In genomic region chr14:81826080-81826479, GRCh38 we compare ENCODE assay signal across 27 cellular contexts.
"Had no signal": no experiment of that assay in that cellular context is flagged by ENCODE, and none has a peak within 500 bp of the region (broad histone marks: within the 10 kb centered on the region; RNA-seq: fewer than 3 reads in every experiment).

No MANE protein-coding gene starts in this region.

- H3K27me3 Mint-ChIP-seq: activated B cell treated with CpG ODN at 0.5 μM for 24 hours; activated CD4-positive, alpha-beta T cell treated with anti-CD3 and anti-CD28 coated beads for 36 hours; activated T-cell treated with anti-CD3 and anti-CD28 coated beads, Interleukin-2, amount 50 U/mL, for 24 hours; activated T-helper 17 cell treated with anti-CD3 and anti-CD28 coated beads, Interleukin-2, amount 50 U/mL, for 72 hours; central memory CD8-positive, alpha-beta T cell; natural killer cell treated with Interleukin-12 subunit alpha and Interleukin-12 subunit beta and Interleukin-15 and Interleukin-18, amount 100 ng/mL, for 72 hours; stimulated activated memory B cell treated with anti-CD40 and anti-IgM and Interleukin-4, amounts not matched to agents 10 μg/mL and 1 μg/mL and 100 μg/mL, for 72 hours had no signal

- ATAC-seq: activated CD4-positive, alpha-beta T cell treated with anti-CD3 and anti-CD28 coated beads for 36 hours; activated naive CD4-positive, alpha-beta T cell treated with anti-CD3 and anti-CD28 coated beads, Interleukin-2, amount 50 U/mL, for 72 hours; activated T-helper 17 cell treated with anti-CD3 and anti-CD28 coated beads, Interleukin-2, amount 50 U/mL, for 72 hours; esophagus mucosa; natural killer cell treated with Interleukin-12 subunit alpha and Interleukin-12 subunit beta and Interleukin-15 and Interleukin-18, amount 100 ng/mL, for 72 hours; sciatic nerve; stimulated activated memory B cell treated with anti-CD40 and anti-IgM and Interleukin-4, amounts not matched to agents 10 μg/mL and 1 μg/mL and 100 μg/mL, for 72 hours had no signal

- H3K4me3 Mint-ChIP-seq: activated B cell treated with CpG ODN at 0.5 μM for 24 hours; activated CD4-positive, alpha-beta T cell treated with anti-CD3 and anti-CD28 coated beads for 36 hours; activated T-cell treated with anti-CD3 and anti-CD28 coated beads, Interleukin-2, amount 50 U/mL, for 24 hours; activated T-helper 17 cell treated with anti-CD3 and anti-CD28 coated beads, Interleukin-2, amount 50 U/mL, for 72 hours; central memory CD8-positive, alpha-beta T cell; natural killer cell treated with Interleukin-12 subunit alpha and Interleukin-12 subunit beta and Interleukin-15 and Interleukin-18, amount 100 ng/mL, for 72 hours; stimulated activated memory B cell treated with anti-CD40 and anti-IgM and Interleukin-4, amounts not matched to agents 10 μg/mL and 1 μg/mL and 100 μg/mL, for 72 hours; T-helper 2 cell treated with Interferon-gamma antibody and Interleukin-4, amounts not matched to agents 5 μg/mL and 100 μg/mL, for 36 hours had no signal

- H3K4me1 Mint-ChIP-seq: activated B cell treated with CpG ODN at 0.5 μM for 24 hours; activated CD4-positive, alpha-beta T cell treated with anti-CD3 and anti-CD28 coated beads for 36 hours; activated T-helper 17 cell treated with anti-CD3 and anti-CD28 coated beads, Interleukin-2, amount 50 U/mL, for 72 hours; central memory CD8-positive, alpha-beta T cell; stimulated activated memory B cell treated with anti-CD40 and anti-IgM and Interleukin-4, amounts not matched to agents 10 μg/mL and 1 μg/mL and 100 μg/mL, for 72 hours had no signal

- H3K36me3 Mint-ChIP-seq: natural killer cell treated with Interleukin-12 subunit alpha and Interleukin-12 subunit beta and Interleukin-15 and Interleukin-18, amount 100 ng/mL, for 72 hours; stimulated activated memory B cell treated with anti-CD40 and anti-IgM and Interleukin-4, amounts not matched to agents 10 μg/mL and 1 μg/mL and 100 μg/mL, for 72 hours had no signal

- H3K4me3 ChIP-seq: ascending aorta, stomach, suprapubic skin, tibial nerve had no signal

- H3K9me3 ChIP-seq: ascending aorta had no signal

- H3K4me1 ChIP-seq: ascending aorta, parathyroid adenoma, stomach, suprapubic skin, tibial nerve had no signal

- H3K27me3 ChIP-seq: ascending aorta, stomach, suprapubic skin, tibial nerve had no signal

- H3K27ac Mint-ChIP-seq: activated B cell treated with CpG ODN at 0.5 μM for 24 hours; activated CD4-positive, alpha-beta T cell treated with anti-CD3 and anti-CD28 coated beads for 36 hours; activated naive CD4-positive, alpha-beta T cell treated with anti-CD3 and anti-CD28 coated beads, Interleukin-2, amount 50 U/mL, for 72 hours; activated T-cell treated with anti-CD3 and anti-CD28 coated beads, Interleukin-2, amount 50 U/mL, for 24 hours; activated T-helper 17 cell treated with anti-CD3 and anti-CD28 coated beads, Interleukin-2, amount 50 U/mL, for 72 hours; natural killer cell treated with Interleukin-12 subunit alpha and Interleukin-12 subunit beta and Interleukin-15 and Interleukin-18, amount 100 ng/mL, for 72 hours; stimulated activated memory B cell treated with anti-CD40 and anti-IgM and Interleukin-4, amounts not matched to agents 10 μg/mL and 1 μg/mL and 100 μg/mL, for 72 hours; T-helper 2 cell treated with Interferon-gamma antibody and Interleukin-4, amounts not matched to agents 5 μg/mL and 100 μg/mL, for 36 hours had no signal

- H3K27ac ChIP-seq: ascending aorta, parathyroid adenoma, stomach, suprapubic skin, tibial nerve had no signal

- DNase-seq: activated B cell treated with CpG ODN at 0.5 μM for 24 hours; activated CD4-positive, alpha-beta T cell treated with anti-CD3 and anti-CD28 coated beads for 36 hours; activated CD4-positive, alpha-beta T cell treated with anti-CD3 and anti-CD28 coated beads, Interleukin-2, amount 50 U/mL, for 4 hours; activated CD8-positive, alpha-beta memory T cell treated with anti-CD3 and anti-CD28 coated beads for 24 hours; activated CD8-positive, alpha-beta memory T cell treated with anti-CD3 and anti-CD28 coated beads, Interleukin-2, amount 50 U/mL, for 4 hours; activated T-cell treated with anti-CD3 and anti-CD28 coated beads, Interleukin-2, amount 50 U/mL, for 24 hours; effector memory CD4-positive, alpha-beta T cell; hippocampal formation; small intestine; stimulated activated CD4-positive, alpha-beta T cell treated with anti-CD3 and anti-CD28 coated beads, Interleukin-15, amount 100 ng/mL, for 24 hours; stomach had no signal

- FAIRE-seq: colon, endothelial cell of umbilical vein, frontal cortex, small intestine, urothelium cell line had no signal

- H3K36me3 ChIP-seq: ascending aorta, stomach, suprapubic skin, tibial nerve had no signal
